8 cellular contexts compared by ENCODE assay signal in the genomic region with DNA sequence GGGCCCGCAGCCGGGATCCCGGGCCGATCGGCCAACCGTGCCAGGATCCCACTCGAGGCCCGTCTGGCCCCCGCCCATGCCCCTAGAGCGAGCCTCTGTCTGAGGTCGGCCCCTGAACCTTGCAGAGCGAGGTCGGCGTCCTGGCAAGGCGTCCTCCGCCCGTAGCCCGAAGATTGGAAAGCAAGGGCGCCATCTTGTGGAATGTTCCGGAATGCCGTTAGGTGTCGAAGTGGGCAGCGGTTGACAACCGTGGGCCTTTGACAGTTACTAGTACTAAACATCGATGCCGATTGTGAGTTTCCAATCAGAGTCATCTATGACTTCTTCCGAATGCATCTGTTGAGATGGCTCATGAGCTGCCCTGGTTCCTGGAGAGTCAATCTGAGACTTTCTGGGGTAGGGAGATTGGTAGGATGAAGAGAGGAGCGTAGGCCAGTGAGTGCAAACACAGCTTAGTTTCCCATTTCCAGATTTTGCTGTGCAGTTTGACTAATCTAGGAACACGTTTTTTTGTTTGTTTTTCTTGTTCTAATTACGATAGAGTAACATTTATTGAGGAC. TPM values are rescaled to one million over a fixed set of nuclear protein-coding genes. Genes with fewer than 3 reads are reported as not detected.
DNase-seq lines count a peak whose midpoint lies in the region; ATAC-seq and FAIRE-seq lines count a peak whose summit lies in the region.

No MANE protein-coding gene starts in this region.

- peak; percentile 69 for ATAC-seq in GM21390 (IDR thresholded peaks at IDR 0.05; ENCODE audit: unreplicated experiment)

- 6% methylated on average over 30 of the region's 30 CpGs for WGBS in esophagus, 2 donors

- peak overlapping the region; percentile 93 to 99 for H3K4me3 ChIP-seq in esophagus (ENCODE audit: low read depth in 1 of 2, low read length in 2 of 2)
- H3K4me3 ChIP-seq in mucosa of rectum (ENCODE audit: low read length in 2 of 2): peak overlapping the region; percentile 84 to 94

- H3K36me3 Mint-ChIP-seq in activated T-cell treated with anti-CD3 and anti-CD28 coated beads, Interleukin-2, amount 50 U/mL, for 24 hours (ENCODE audit: low read depth): peaks cover 2% of the 10 kb centered on the region

- H3K36me3 ChIP-seq in esophagus (ENCODE audit: control insufficient read depth in 2 of 2, insufficient read depth in 2 of 2, low read length in 1 of 2) (peaks cover 0 to 3% of the 10 kb centered on the region in 2 donors), mucosa of rectum (ENCODE audit: control insufficient read depth in 2 of 2, insufficient read depth in 2 of 2, low read length in 2 of 2) (peaks cover 6 to 10% of the 10 kb centered on the region in 2 donors)

- peak; percentile 82 for FAIRE-seq in HTR-8/SVneo (lab: Jason Lieb, UNC)

- no peaks in the 10 kb centered on the region for H3K9me3 Mint-ChIP-seq in activated T-cell treated with anti-CD3 and anti-CD28 coated beads, Interleukin-2, amount 50 U/mL, for 24 hours

- peaks cover 17% of the 10 kb centered on the region for H3K4me1 Mint-ChIP-seq in activated T-cell treated with anti-CD3 and anti-CD28 coated beads, Interleukin-2, amount 50 U/mL, for 24 hours (ENCODE audit: low read depth)

- H3K9me3 ChIP-seq in esophagus (ENCODE audit: control insufficient read depth in 2 of 2, insufficient read depth in 1 of 2, low read depth in 1 of 2, low read length in 1 of 2) (no peaks in the 10 kb centered on the region), mucosa of rectum (ENCODE audit: control insufficient read depth in 2 of 2, low read length in 2 of 2) (no peaks in the 10 kb centered on the region)

- peak overlapping the region; percentile 79 for H3K4me3 Mint-ChIP-seq in activated T-cell treated with anti-CD3 and anti-CD28 coated beads, Interleukin-2, amount 50 U/mL, for 24 hours

- H3K27me3 ChIP-seq in esophagus (ENCODE audit: control insufficient read depth in 1 of 2, insufficient read depth in 2 of 2, low read length in 2 of 2) (no peaks in the 10 kb centered on the region), mucosa of rectum (ENCODE audit: control insufficient read depth in 2 of 2, insufficient read depth in 2 of 2, low read length in 2 of 2) (no peaks in the 10 kb centered on the region)

- peak; percentile 84 for DNase-seq in D341Med (ENCODE audit: low spot score)
- peak; percentile 63 for DNase-seq in HTR-8/SVneo (ENCODE audit: insufficient read length, low spot score)
- DNase-seq in OCI-M2 (lab: John Stamatoyannopoulos, UW; ENCODE audit: unreplicated experiment): peak; percentile 56
- DNase-seq in activated T-cell treated with anti-CD3 and anti-CD28 coated beads, Interleukin-2, amount 50 U/mL, for 24 hours: peak; percentile 95
- DNase-seq in stimulated activated CD8-positive, alpha-beta memory T cell treated with anti-CD3 and anti-CD28 coated beads, Interleukin-4, amount 100 ng/mL, for 48 hours: peak; percentile 94

- peak overlapping the region; percentile 1 for H3K27ac Mint-ChIP-seq in activated T-cell treated with anti-CD3 and anti-CD28 coated beads, Interleukin-2, amount 50 U/mL, for 24 hours

- H3K4me1 ChIP-seq in esophagus (ENCODE audit: control insufficient read depth in 2 of 2, insufficient read depth in 2 of 2, low read length in 1 of 2) (no peaks in the 10 kb centered on the region), mucosa of rectum (ENCODE audit: control insufficient read depth in 2 of 2, insufficient read depth in 2 of 2, low read length in 2 of 2) (peaks cover 3 to 17% of the 10 kb centered on the region in 2 donors)

- H3K27ac ChIP-seq in esophagus (ENCODE audit: low read depth in 2 of 2, low read length in 1 of 2) (peak overlapping the region; percentile 93 to 97), mucosa of rectum (ENCODE audit: low read depth in 2 of 2, low read length in 2 of 2) (peak overlapping the region; percentile 95)

- peak overlapping the region; percentile 83 to 95 for H3K9ac ChIP-seq in mucosa of rectum (ENCODE audit: low read depth in 1 of 2, low read length in 2 of 2)

- H3K27me3 Mint-ChIP-seq in activated T-cell treated with anti-CD3 and anti-CD28 coated beads, Interleukin-2, amount 50 U/mL, for 24 hours: peaks cover 17% of the 10 kb centered on the region

RNA-seq across cellular contexts. Expression of a gene that starts 0.9 kb away (rescaled TPM):
- polyA plus RNA-seq in esophagus: 10 to 100 TPM; 21.5 to 24.4 TPM

RNA-seq across cellular contexts. Expression of a gene that starts 30.4 kb away (rescaled TPM):
- under 1 TPM; 0.60 to 0.75 TPM for polyA plus RNA-seq in esophagus

Comparison
In these comparisons a context has a peak if more than half of its experiments do, and no peak if none do; other contexts are left out.
1. Peak in every context shown above with its lines: DNase-seq, ATAC-seq, H3K4me3 ChIP-seq and H3K27ac ChIP-seq.